ENCODE assay signal across 13 cellular contexts in genomic region chr1:107016376-107016978, GRCh38. TPM values are rescaled to one million over a fixed set of nuclear protein-coding genes. Genes with fewer than 3 reads are reported as not detected.
A peak's percentile ranks its signal among the peaks of the same experiment; 100 is the strongest.
DNase-seq lines count a peak whose midpoint lies in the region; ATAC-seq and TF ChIP-seq lines count a peak whose summit lies in the region.
"Had no signal": no experiment of that assay in that cellular context is flagged by ENCODE, and none has a peak within 500 bp of the region (broad histone marks: within the 10 kb centered on the region; RNA-seq: fewer than 3 reads in every experiment).

No MANE protein-coding gene starts in this region.

- H3K27ac ChIP-seq in SK-N-MC (no peak overlapping the region), A673 (ENCODE audit: low read depth, low read length, poor library complexity, severe bottlenecking) (no peak overlapping the region)
- H3K27ac ChIP-seq: ascending aorta had no signal

- TF ChIP-seq CTCF in A673 (conservative IDR thresholded peaks at IDR 0.05; ENCODE audit: low read depth, low read length): no peak

- BruUV-seq in A673 (replicated peaks; lab: Mats Ljungman, UMichigan): no TSS peak

- ATAC-seq in GM18517 (IDR thresholded peaks at IDR 0.05; ENCODE audit: unreplicated experiment): peak; percentile 88
- peak; percentile 84 for ATAC-seq in GM21529 (IDR thresholded peaks at IDR 0.05; ENCODE audit: unreplicated experiment)
- ATAC-seq in HG03095 (IDR thresholded peaks at IDR 0.05; ENCODE audit: unreplicated experiment): peak; percentile 76
- no peak for ATAC-seq in left cardiac atrium
- ATAC-seq: SK-N-SH treated with all-trans-retinoic acid at 6 μM for 48 hours had no signal

- no peaks in the 10 kb centered on the region for H3K4me1 ChIP-seq in A673 (ENCODE audit: insufficient read depth, low read length, poor library complexity, severe bottlenecking)
- H3K4me1 ChIP-seq: ascending aorta had no signal

- POLR2A ChIA-PET in A673 (lab: Charles Lee; ENCODE audit: low non-redundant PET): no interaction called here

- H3K9me3 ChIP-seq in SK-N-MC (ENCODE audit: low read depth, low read length): no peaks in the 10 kb centered on the region
- H3K9me3 ChIP-seq in A673 (ENCODE audit: low read depth, low read length, poor library complexity, severe bottlenecking): no peaks in the 10 kb centered on the region
- H3K9me3 ChIP-seq: ascending aorta had no signal

- CTCF ChIA-PET in A673 (lab: Charles Lee): no interaction called here

- DNase-seq in SK-N-MC (ENCODE audit: low read depth, low spot score): no peak
- DNase-seq in left cardiac atrium: no peak
- no peak for DNase-seq in A172 (ENCODE audit: low spot score)
- no peak for DNase-seq in A673 (ENCODE audit: low spot score)
- no peak for DNase-seq in NCI-H226
- DNase-seq: NCI-H345; stimulated activated CD4-positive, alpha-beta T cell treated with anti-CD3 and anti-CD28 coated beads, Interleukin-12 subunit alpha, Interleukin-12 subunit beta, amount 100 ng/mL, for 4 hours; stimulated activated naive CD4-positive, alpha-beta T cell had no signal

- no peak overlapping the region for H3K4me3 ChIP-seq in SK-N-MC
- no peak overlapping the region for H3K4me3 ChIP-seq in A673 (ENCODE audit: low read depth, low read length, poor library complexity, severe bottlenecking)
- H3K4me3 ChIP-seq: ascending aorta had no signal

- H3K27me3 ChIP-seq in A673 (replicated peaks; ENCODE audit: insufficient read depth, low read depth, low read length, poor library complexity): no peaks in the 10 kb centered on the region
- H3K27me3 ChIP-seq: ascending aorta had no signal

- H3K36me3 ChIP-seq in SK-N-MC (ENCODE audit: insufficient read depth, low read length): no peaks in the 10 kb centered on the region
- H3K36me3 ChIP-seq in A673 (ENCODE audit: insufficient read depth, low read length, poor library complexity, severe bottlenecking): no peaks in the 10 kb centered on the region
- H3K36me3 ChIP-seq: ascending aorta had no signal

- intact Hi-C loops in left cardiac atrium (cut with DNase I) (no loop called here), A673 (cut with micrococcal nuclease; ENCODE audit: unreplicated experiment) (no loop called here)

- peak overlapping the region; percentile 52 for H3K9ac ChIP-seq in SK-N-MC (ENCODE audit: insufficient read length)

RNA-seq across cellular contexts. Expression of gene PRMT6, which starts 40.0 kb away (rescaled TPM):
- total RNA-seq in left cardiac atrium (1 to 10 TPM; 5.1 to 6.1 TPM), A673 (2021) (50.4 and 53.0 TPM in 2 replicates)
- total RNA-seq in A172 (2014; rRNA removed; shearing (Covaris generic)): 3.7 and 4.7 TPM in 2 replicates

Comparison
In these comparisons a context has a peak if more than half of its experiments do, and no peak if none do; other contexts are left out.
1. ATAC-seq: peak in GM18517 (single experiment), GM21529 (single experiment) and HG03095 (single experiment); none in left cardiac atrium (0 of 2).